ENCODE assay signal across 29 cellular contexts in genomic region chr10:44317856-44318255, GRCh38.
"Had no signal": no experiment of that assay in that cellular context is flagged by ENCODE, and none has a peak within 500 bp of the region (broad histone marks: within the 10 kb centered on the region; RNA-seq: fewer than 3 reads in every experiment).

No MANE protein-coding gene starts in this region.

- H3K36me3 Mint-ChIP-seq: stimulated activated effector memory CD8-positive, alpha-beta T cell treated with anti-CD3 and anti-CD28 coated beads, Interleukin-12 subunit alpha, Interleukin-12 subunit beta, amount 100 ng/mL, for 72 hours; stimulated activated memory B cell treated with anti-CD40 and anti-IgM and Interleukin-4, amounts not matched to agents 10 μg/mL and 1 μg/mL and 100 μg/mL, for 72 hours; type B pancreatic cell had no signal

- DNase-seq: stimulated activated CD4-positive, alpha-beta T cell treated with anti-CD3 and anti-CD28 coated beads, Interleukin-2, amount 100 ng/mL, for 48 hours; stimulated activated CD4-positive, alpha-beta T cell treated with anti-CD3 and anti-CD28 coated beads, Interleukin-4, amount 100 ng/mL, for 1 hour; stimulated activated CD4-positive, alpha-beta T cell treated with anti-CD3 and anti-CD28 coated beads, Interleukin-4, amount 100 ng/mL, for 24 hours; stimulated activated CD4-positive, alpha-beta T cell treated with anti-CD3 and anti-CD28 coated beads, Interleukin-4, amount 100 ng/mL, for 4 hours; stimulated activated CD8-positive, alpha-beta memory T cell treated with anti-CD3 and anti-CD28 coated beads, Interleukin-4, amount 100 ng/mL, for 48 hours; stimulated activated naive B cell treated with anti-CD40 and anti-IgM and Interleukin-4, amounts not matched to agents 10 μg/mL and 1 μg/mL and 100 μg/mL, for 72 hours; stimulated activated naive CD4-positive, alpha-beta T cell; stimulated activated naive CD4-positive, alpha-beta T cell treated with Interleukin-2 at 50 U/mL for 16 hours; stimulated activated naive CD8-positive, alpha-beta T cell treated with anti-CD3 and anti-CD28 coated beads, Interleukin-15, amount 100 ng/mL, for 72 hours; stimulated activated naive CD8-positive, alpha-beta T cell treated with anti-CD3 and anti-CD28 coated beads, Interleukin-15, Interleukin-2, amounts not matched to agents 100 U/mL and 50 U/mL, for 24 hours; stomach; substantia nigra; testis; thyroid gland; tibial artery; transverse colon; trophoblast cell; upper lobe of left lung; upper lobe of right lung; uterus had no signal

- H3K27me3 ChIP-seq: stomach, suprapubic skin, testis, thyroid gland, tibial artery, tibial nerve, transverse colon, upper lobe of left lung, upper lobe of right lung, uterus, vagina had no signal

- FAIRE-seq: urothelium cell line had no signal

- H3K36me3 ChIP-seq: stomach, suprapubic skin, thoracic aorta, thyroid gland, tibial artery, tibial nerve, transverse colon, upper lobe of left lung, upper lobe of right lung, uterus, vagina had no signal

- ATAC-seq: stimulated activated effector memory CD8-positive, alpha-beta T cell treated with anti-CD3 and anti-CD28 coated beads, Interleukin-12 subunit alpha, Interleukin-12 subunit beta, amount 100 ng/mL, for 72 hours; stimulated activated memory B cell treated with anti-CD40 and anti-IgM and Interleukin-4, amounts not matched to agents 10 μg/mL and 1 μg/mL and 100 μg/mL, for 72 hours; stimulated activated naive B cell treated with anti-CD40 and anti-IgM and Interleukin-4, amounts not matched to agents 10 μg/mL and 1 μg/mL and 100 μg/mL, for 72 hours; stimulated activated naive CD8-positive, alpha-beta T cell treated with anti-CD3 and anti-CD28 coated beads, Interleukin-15, amount 100 ng/mL, for 72 hours; stimulated activated naive CD8-positive, alpha-beta T cell treated with anti-CD3 and anti-CD28 coated beads, Interleukin-15, Interleukin-2, amounts not matched to agents 100 U/mL and 50 U/mL, for 24 hours; upper lobe of right lung had no signal

- H3K4me1 Mint-ChIP-seq: stimulated activated effector memory CD8-positive, alpha-beta T cell treated with anti-CD3 and anti-CD28 coated beads, Interleukin-12 subunit alpha, Interleukin-12 subunit beta, amount 100 ng/mL, for 72 hours; stimulated activated memory B cell treated with anti-CD40 and anti-IgM and Interleukin-4, amounts not matched to agents 10 μg/mL and 1 μg/mL and 100 μg/mL, for 72 hours; stimulated activated naive B cell treated with anti-CD40 and anti-IgM and Interleukin-4, amounts not matched to agents 10 μg/mL and 1 μg/mL and 100 μg/mL, for 72 hours; stimulated activated naive CD8-positive, alpha-beta T cell treated with anti-CD3 and anti-CD28 coated beads, Interleukin-15, amount 100 ng/mL, for 72 hours had no signal

- H3K4me3 Mint-ChIP-seq: stimulated activated effector memory CD8-positive, alpha-beta T cell treated with anti-CD3 and anti-CD28 coated beads, Interleukin-12 subunit alpha, Interleukin-12 subunit beta, amount 100 ng/mL, for 72 hours; stimulated activated memory B cell treated with anti-CD40 and anti-IgM and Interleukin-4, amounts not matched to agents 10 μg/mL and 1 μg/mL and 100 μg/mL, for 72 hours; stimulated activated naive B cell treated with anti-CD40 and anti-IgM and Interleukin-4, amounts not matched to agents 10 μg/mL and 1 μg/mL and 100 μg/mL, for 72 hours; stimulated activated naive CD8-positive, alpha-beta T cell treated with anti-CD3 and anti-CD28 coated beads, Interleukin-15, amount 100 ng/mL, for 72 hours; stimulated activated naive CD8-positive, alpha-beta T cell treated with anti-CD3 and anti-CD28 coated beads, Interleukin-15, Interleukin-2, amounts not matched to agents 100 ng/mL and 50 ng/mL, for 24 hours; type B pancreatic cell had no signal

- H3K4me3 ChIP-seq: stomach, suprapubic skin, testis, thoracic aorta, thyroid gland, tibial artery, tibial nerve, transverse colon, upper lobe of left lung, upper lobe of right lung, uterus, vagina had no signal

- H3K9me3 Mint-ChIP-seq: stimulated activated effector memory CD8-positive, alpha-beta T cell treated with anti-CD3 and anti-CD28 coated beads, Interleukin-12 subunit alpha, Interleukin-12 subunit beta, amount 100 ng/mL, for 72 hours; stimulated activated naive CD8-positive, alpha-beta T cell treated with anti-CD3 and anti-CD28 coated beads, Interleukin-15, amount 100 ng/mL, for 72 hours; stimulated activated naive CD8-positive, alpha-beta T cell treated with anti-CD3 and anti-CD28 coated beads, Interleukin-15, Interleukin-2, amounts not matched to agents 100 ng/mL and 50 ng/mL, for 24 hours; type B pancreatic cell had no signal

- H3K27ac Mint-ChIP-seq: stimulated activated effector memory CD8-positive, alpha-beta T cell treated with anti-CD3 and anti-CD28 coated beads, Interleukin-12 subunit alpha, Interleukin-12 subunit beta, amount 100 ng/mL, for 72 hours; stimulated activated memory B cell treated with anti-CD40 and anti-IgM and Interleukin-4, amounts not matched to agents 10 μg/mL and 1 μg/mL and 100 μg/mL, for 72 hours; stimulated activated naive B cell treated with anti-CD40 and anti-IgM and Interleukin-4, amounts not matched to agents 10 μg/mL and 1 μg/mL and 100 μg/mL, for 72 hours; stimulated activated naive CD8-positive, alpha-beta T cell treated with anti-CD3 and anti-CD28 coated beads, Interleukin-15, amount 100 ng/mL, for 72 hours; stimulated activated naive CD8-positive, alpha-beta T cell treated with anti-CD3 and anti-CD28 coated beads, Interleukin-15, Interleukin-2, amounts not matched to agents 100 ng/mL and 50 ng/mL, for 24 hours; type B pancreatic cell had no signal

- H3K4me1 ChIP-seq: stomach, suprapubic skin, testis, tibial artery, tibial nerve, transverse colon, upper lobe of left lung, upper lobe of right lung, uterus had no signal

- H3K27ac ChIP-seq: stomach, suprapubic skin, testis, thoracic aorta, thyroid gland, tibial artery, tibial nerve, transverse colon, upper lobe of left lung, upper lobe of right lung, uterus, vagina had no signal

- H3K9me3 ChIP-seq: stomach, suprapubic skin, testis, thoracic aorta, thyroid gland, tibial artery, tibial nerve, transverse colon, upper lobe of left lung, upper lobe of right lung, uterus, vagina had no signal
